In genomic region chr6:100457251-100457990, GRCh38 we compare ENCODE assay signal across 1 cellular context.
TF ChIP-seq lines count a peak whose summit lies in the region.

No MANE protein-coding gene starts in this region.

TF ChIP-seq in GM23338, 12 proteins besides CTCF, POLR2A, EP300 and RAD21 (continued from another document):
- TF ChIP-seq ZNF462 (CRISPR knock-in tag; IDR thresholded peaks at IDR 0.05) = no peak
- no peak for TF ChIP-seq CREB1 (CRISPR knock-in tag; IDR thresholded peaks at IDR 0.05; ENCODE audit: low read depth)
- TF ChIP-seq, protein P1, sequence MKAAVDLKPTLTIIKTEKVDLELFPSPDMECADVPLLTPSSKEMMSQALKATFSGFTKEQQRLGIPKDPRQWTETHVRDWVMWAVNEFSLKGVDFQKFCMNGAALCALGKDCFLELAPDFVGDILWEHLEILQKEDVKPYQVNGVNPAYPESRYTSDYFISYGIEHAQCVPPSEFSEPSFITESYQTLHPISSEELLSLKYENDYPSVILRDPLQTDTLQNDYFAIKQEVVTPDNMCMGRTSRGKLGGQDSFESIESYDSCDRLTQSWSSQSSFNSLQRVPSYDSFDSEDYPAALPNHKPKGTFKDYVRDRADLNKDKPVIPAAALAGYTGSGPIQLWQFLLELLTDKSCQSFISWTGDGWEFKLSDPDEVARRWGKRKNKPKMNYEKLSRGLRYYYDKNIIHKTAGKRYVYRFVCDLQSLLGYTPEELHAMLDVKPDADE (IDR thresholded peaks at IDR 0.05) = no peak
- TF ChIP-seq EZH2phosphoT487 (IDR thresholded peaks at IDR 0.05; ENCODE audit: unreplicated experiment) = peak; percentile 88
- TF ChIP-seq ZNF331 (CRISPR knock-in tag; IDR thresholded peaks at IDR 0.05; ENCODE audit: low read depth) = no peak
- no peak for TF ChIP-seq POLR2AphosphoS5 (IDR thresholded peaks at IDR 0.05; ENCODE audit: low read depth)
